In genomic region chr14:103920981-103921854, GRCh38 we compare ENCODE assay signal across 1 cellular context.
TF ChIP-seq lines count a peak whose summit lies in the region.

No MANE protein-coding gene starts in this region.

TF ChIP-seq in HepG2, 621 proteins besides CTCF, POLR2A, EP300 and RAD21 (continued from another document and continues in another):
- TF ChIP-seq MYPOP (CRISPR knock-in tag; IDR thresholded peaks at IDR 0.05), result peak; percentile 85
- TF ChIP-seq KIAA2018 (CRISPR knock-in tag; IDR thresholded peaks at IDR 0.05; ENCODE audit: borderline replicate concordance), result 0 out of 2 replicates have a peak, but pooled peaks have one; percentile 48
- peak; percentile 89 for TF ChIP-seq SAP130 (CRISPR knock-in tag; IDR thresholded peaks at IDR 0.05; ENCODE audit: low read depth)
- TF ChIP-seq ZNF18 (CRISPR knock-in tag; IDR thresholded peaks at IDR 0.05; ENCODE audit: insufficient replicate concordance), result peak; percentile 59
- TF ChIP-seq ATF7-NPFF (CRISPR knock-in tag; IDR thresholded peaks at IDR 0.05; ENCODE audit: low read depth), result peak; percentile 84; the same call in 1 of the 2 replicates
- TF ChIP-seq KAT8 (CRISPR knock-in tag; IDR thresholded peaks at IDR 0.05), result peak; percentile 98
- TF ChIP-seq ZBTB46 (CRISPR knock-in tag; IDR thresholded peaks at IDR 0.05; ENCODE audit: borderline replicate concordance), result no peak
- peak; percentile 45; the same call in 1 of the 2 replicates for TF ChIP-seq HIC2 (CRISPR knock-in tag; IDR thresholded peaks at IDR 0.05; ENCODE audit: low read depth)
- 0 out of 2 replicates have a peak, but pooled peaks have one; percentile 73 for TF ChIP-seq ZNF510 (CRISPR knock-in tag; IDR thresholded peaks at IDR 0.05; ENCODE audit: low read depth)
- peak; percentile 88 for TF ChIP-seq CCDC6 (CRISPR knock-in tag; IDR thresholded peaks at IDR 0.05)
- 0 out of 2 replicates have a peak, but pooled peaks have one; percentile 55 for TF ChIP-seq ZNF569 (CRISPR knock-in tag; IDR thresholded peaks at IDR 0.05; ENCODE audit: borderline replicate concordance)
- TF ChIP-seq HDAC1 (CRISPR knock-in tag; IDR thresholded peaks at IDR 0.05), result peak; percentile 96
- no peak for TF ChIP-seq IKZF1 (IDR thresholded peaks at IDR 0.05)
- TF ChIP-seq ZNF703 (CRISPR knock-in tag; IDR thresholded peaks at IDR 0.05; ENCODE audit: borderline replicate concordance), result no peak
- TF ChIP-seq TBX3 (IDR thresholded peaks at IDR 0.05; ENCODE audit: borderline replicate concordance), result 0 out of 2 replicates have a peak, but pooled peaks have one; percentile 24
- no peak for TF ChIP-seq NR2F6 (IDR thresholded peaks at IDR 0.05)
- TF ChIP-seq NR2F6 (CRISPR knock-in tag; IDR thresholded peaks at IDR 0.05), result peak; percentile 71
- 0 out of 2 replicates have a peak, but pooled peaks have one; percentile 59 for TF ChIP-seq ZNF616 (CRISPR knock-in tag; IDR thresholded peaks at IDR 0.05; ENCODE audit: low read depth)
- 0 out of 2 replicates have a peak, but pooled peaks have one; percentile 68 for TF ChIP-seq ZBTB20 (CRISPR knock-in tag; IDR thresholded peaks at IDR 0.05; ENCODE audit: borderline replicate concordance, low read depth)
- no peak for TF ChIP-seq GMEB2 (CRISPR knock-in tag; IDR thresholded peaks at IDR 0.05; ENCODE audit: low read depth)
- TF ChIP-seq CBX5 (CRISPR knock-in tag; IDR thresholded peaks at IDR 0.05; ENCODE audit: borderline replicate concordance), result peak; percentile 94; the same call in 1 of the 2 replicates
- no peak for TF ChIP-seq GPN1 (CRISPR knock-in tag; IDR thresholded peaks at IDR 0.05; ENCODE audit: borderline replicate concordance)
- peak; percentile 63 for TF ChIP-seq HIVEP1 (CRISPR knock-in tag; IDR thresholded peaks at IDR 0.05)
- TF ChIP-seq ZNF501 (CRISPR knock-in tag; IDR thresholded peaks at IDR 0.05), result peak; percentile 95
- peak; percentile 81; the same call in 1 of the 2 replicates for TF ChIP-seq ELF4 (CRISPR knock-in tag; IDR thresholded peaks at IDR 0.05; ENCODE audit: borderline replicate concordance)
- TF ChIP-seq KLF15 (CRISPR knock-in tag; IDR thresholded peaks at IDR 0.05; ENCODE audit: borderline replicate concordance), result no peak
- TF ChIP-seq PPARG (CRISPR knock-in tag; conservative IDR thresholded peaks at IDR 0.05), result no peak
- peak; percentile 81; the same call in 1 of the 2 replicates for TF ChIP-seq ZNF264 (CRISPR knock-in tag; IDR thresholded peaks at IDR 0.05)
- TF ChIP-seq GATAD1 (CRISPR knock-in tag; IDR thresholded peaks at IDR 0.05), result peak; percentile 97
- peak; percentile 41; the same call in 1 of the 2 replicates for TF ChIP-seq KAT7 (CRISPR knock-in tag; IDR thresholded peaks at IDR 0.05; ENCODE audit: borderline replicate concordance)
- no peak; the same call in 1 of the 2 replicates for TF ChIP-seq CHCHD3 (CRISPR knock-in tag; IDR thresholded peaks at IDR 0.05)
- TF ChIP-seq ZMAT3 (CRISPR knock-in tag; conservative IDR thresholded peaks at IDR 0.05), result peak; percentile 73
- 0 out of 2 replicates have a peak, but pooled peaks have one; percentile 49 for TF ChIP-seq MIXL1 (CRISPR knock-in tag; IDR thresholded peaks at IDR 0.05)
- 0 out of 2 replicates have a peak, but pooled peaks have one; percentile 54 for TF ChIP-seq SATB2 (CRISPR knock-in tag; IDR thresholded peaks at IDR 0.05)
- 0 out of 2 replicates have a peak, but pooled peaks have one; percentile 38 for TF ChIP-seq ZNF737 (CRISPR knock-in tag; IDR thresholded peaks at IDR 0.05; ENCODE audit: borderline replicate concordance)
- no peak for TF ChIP-seq ARNTL (CRISPR knock-in tag; IDR thresholded peaks at IDR 0.05)
- no peak; the same call in 1 of the 2 replicates for TF ChIP-seq RFXANK (CRISPR knock-in tag; IDR thresholded peaks at IDR 0.05)
- no peak; the same call in 1 of the 2 replicates for TF ChIP-seq HMG20A (CRISPR knock-in tag; IDR thresholded peaks at IDR 0.05; ENCODE audit: borderline replicate concordance)
- TF ChIP-seq TOPORS (CRISPR knock-in tag; IDR thresholded peaks at IDR 0.05), result no peak; the same call in 1 of the 2 replicates
- TF ChIP-seq SIN3A (IDR thresholded peaks at IDR 0.05; ENCODE audit: borderline replicate concordance, low read depth, low read length), result peak; percentile 46; the same call in 1 of the 2 replicates
- TF ChIP-seq MIER2 (CRISPR knock-in tag; IDR thresholded peaks at IDR 0.05), result 0 out of 2 replicates have a peak, but pooled peaks have one; percentile 37
- peak; percentile 21; the same call in 1 of the 2 replicates for TF ChIP-seq LBX2 (CRISPR knock-in tag; IDR thresholded peaks at IDR 0.05; ENCODE audit: borderline replicate concordance)
- TF ChIP-seq SOX5 (CRISPR knock-in tag; IDR thresholded peaks at IDR 0.05; ENCODE audit: borderline replicate concordance), result 0 out of 2 replicates have a peak, but pooled peaks have one; percentile 41
- no peak for TF ChIP-seq ZNF354B (CRISPR knock-in tag; IDR thresholded peaks at IDR 0.05)
- TF ChIP-seq MXD1 (CRISPR knock-in tag; IDR thresholded peaks at IDR 0.05), result 0 out of 2 replicates have a peak, but pooled peaks have one; percentile 76
- no peak for TF ChIP-seq ZNF34 (CRISPR knock-in tag; IDR thresholded peaks at IDR 0.05; ENCODE audit: borderline replicate concordance)
- peak; percentile 70; the same call in 1 of the 2 replicates for TF ChIP-seq ERF (CRISPR knock-in tag; IDR thresholded peaks at IDR 0.05)
